1 cellular context compared by ENCODE assay signal in the genomic region with DNA sequence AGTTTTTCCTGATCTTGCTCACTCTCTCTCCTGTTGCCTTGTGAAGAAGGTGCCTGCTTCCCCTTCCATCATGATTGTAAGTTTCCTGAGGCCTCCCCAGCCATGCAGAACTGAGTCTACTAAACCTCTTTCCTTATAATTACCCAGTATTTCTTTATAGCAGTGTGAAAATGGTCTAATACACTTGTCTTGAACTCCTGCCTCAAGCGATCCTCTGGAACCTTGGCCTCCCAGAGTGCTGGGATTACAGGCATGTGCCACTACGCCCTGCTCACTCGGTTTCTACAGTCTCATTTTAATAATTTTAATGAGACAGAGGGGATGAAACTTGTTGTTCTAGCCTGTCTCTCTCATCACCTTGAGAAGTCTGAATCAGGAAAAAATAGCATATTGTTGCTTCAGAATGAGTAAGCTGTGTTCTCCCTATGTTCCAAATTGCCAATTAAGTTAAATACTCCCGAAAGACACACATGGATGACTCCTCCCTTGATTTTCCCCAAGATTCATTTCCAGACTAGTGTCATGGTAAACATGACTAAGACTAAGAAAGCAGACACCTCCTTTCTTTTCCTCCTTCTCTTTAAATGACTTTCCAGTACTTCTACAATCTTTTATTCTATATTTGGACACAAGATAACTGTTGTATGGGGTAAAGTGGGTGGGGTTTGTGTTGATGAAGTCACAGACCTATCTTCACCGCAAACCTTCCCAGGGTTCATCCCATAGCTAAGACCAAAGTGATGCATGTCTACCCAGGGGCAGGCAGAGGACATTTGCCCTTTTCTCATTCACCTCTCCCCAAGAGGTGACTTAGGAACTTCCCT.
A peak's percentile ranks its signal among the peaks of the same experiment; 100 is the strongest.
TF ChIP-seq lines count a peak whose summit lies in the region.

No MANE protein-coding gene starts in this region.

TF ChIP-seq in K562, 482 proteins besides CTCF, POLR2A, EP300 and RAD21:
- 0 out of 2 replicates have a peak, but pooled peaks have one; percentile 24 for TF ChIP-seq CREM (IDR thresholded peaks at IDR 0.05; ENCODE audit: low read depth)
- TF ChIP-seq, protein P1, sequence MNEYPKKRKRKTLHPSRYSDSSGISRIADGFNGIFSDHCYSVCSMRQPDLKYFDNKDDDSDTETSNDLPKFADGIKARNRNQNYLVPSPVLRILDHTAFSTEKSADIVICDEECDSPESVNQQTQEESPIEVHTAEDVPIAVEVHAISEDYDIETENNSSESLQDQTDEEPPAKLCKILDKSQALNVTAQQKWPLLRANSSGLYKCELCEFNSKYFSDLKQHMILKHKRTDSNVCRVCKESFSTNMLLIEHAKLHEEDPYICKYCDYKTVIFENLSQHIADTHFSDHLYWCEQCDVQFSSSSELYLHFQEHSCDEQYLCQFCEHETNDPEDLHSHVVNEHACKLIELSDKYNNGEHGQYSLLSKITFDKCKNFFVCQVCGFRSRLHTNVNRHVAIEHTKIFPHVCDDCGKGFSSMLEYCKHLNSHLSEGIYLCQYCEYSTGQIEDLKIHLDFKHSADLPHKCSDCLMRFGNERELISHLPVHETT (CRISPR knock-in tag; conservative IDR thresholded peaks at IDR 0.05 in 1 of 2, IDR thresholded peaks at IDR 0.05 in 1 of 2): no peak
- no peak for TF ChIP-seq IRF1 (CRISPR knock-in tag; IDR thresholded peaks at IDR 0.05; ENCODE audit: borderline replicate concordance)
- peak; percentile 36; the same call in 1 of the 2 replicates for TF ChIP-seq ATF7 (IDR thresholded peaks at IDR 0.05)
- peak; percentile 81; the same call in 1 of the 2 replicates for TF ChIP-seq MEF2A (IDR thresholded peaks at IDR 0.05; ENCODE audit: control insufficient read depth, low read depth, low read length)
- no peak for TF ChIP-seq NR2C2 (CRISPR knock-in tag; IDR thresholded peaks at IDR 0.05)
- TF ChIP-seq NR2C2 (tag; IDR thresholded peaks at IDR 0.05): peak; percentile 44; the same call in 1 of the 2 replicates
- TF ChIP-seq, protein P2, sequence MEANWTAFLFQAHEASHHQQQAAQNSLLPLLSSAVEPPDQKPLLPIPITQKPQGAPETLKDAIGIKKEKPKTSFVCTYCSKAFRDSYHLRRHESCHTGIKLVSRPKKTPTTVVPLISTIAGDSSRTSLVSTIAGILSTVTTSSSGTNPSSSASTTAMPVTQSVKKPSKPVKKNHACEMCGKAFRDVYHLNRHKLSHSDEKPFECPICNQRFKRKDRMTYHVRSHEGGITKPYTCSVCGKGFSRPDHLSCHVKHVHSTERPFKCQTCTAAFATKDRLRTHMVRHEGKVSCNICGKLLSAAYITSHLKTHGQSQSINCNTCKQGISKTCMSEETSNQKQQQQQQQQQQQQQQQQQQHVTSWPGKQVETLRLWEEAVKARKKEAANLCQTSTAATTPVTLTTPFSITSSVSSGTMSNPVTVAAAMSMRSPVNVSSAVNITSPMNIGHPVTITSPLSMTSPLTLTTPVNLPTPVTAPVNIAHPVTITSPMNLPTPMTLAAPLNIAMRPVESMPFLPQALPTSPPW (CRISPR knock-in tag; IDR thresholded peaks at IDR 0.05): 0 out of 2 replicates have a peak, but pooled peaks have one; percentile 17
- TF ChIP-seq JUND (IDR thresholded peaks at IDR 0.05; ENCODE audit: borderline replicate concordance, low read depth, low read length): peak; percentile 6; the same call in 1 of the 2 replicates
- peak; percentile 49; the same call in 2 of the 3 replicates for TF ChIP-seq JUND (tag; IDR thresholded peaks at IDR 0.05; ENCODE audit: borderline replicate concordance, low read depth, low read length)
- TF ChIP-seq HMBOX1 (IDR thresholded peaks at IDR 0.05): peak; percentile 77; the same call in 1 of the 2 replicates
- TF ChIP-seq ZNF253 (CRISPR knock-in tag; conservative IDR thresholded peaks at IDR 0.05): no peak
- no peak for TF ChIP-seq CEBPG (CRISPR knock-in tag; IDR thresholded peaks at IDR 0.05)
- 0 out of 4 replicates have a peak, but pooled peaks of 1 of the 2 experiments have one; percentile 11 for TF ChIP-seq CEBPG (tag; conservative IDR thresholded peaks at IDR 0.05 in 1 of 2, IDR thresholded peaks at IDR 0.05 in 1 of 2)
- TF ChIP-seq ZBTB17 (CRISPR knock-in tag; IDR thresholded peaks at IDR 0.05): no peak
- TF ChIP-seq SMARCE1 (IDR thresholded peaks at IDR 0.05): peak; percentile 32; the same call in 1 of the 2 replicates
- TF ChIP-seq MEF2D (tag; conservative IDR thresholded peaks at IDR 0.05; ENCODE audit: low read depth): peak; percentile 85
- no peak for TF ChIP-seq BRD9 (IDR thresholded peaks at IDR 0.05; ENCODE audit: low read depth, partially characterized antibody)
- TF ChIP-seq HMGN3 (IDR thresholded peaks at IDR 0.05; ENCODE audit: borderline replicate concordance, extremely low read depth, insufficient read length, low read depth, low read length): no peak
- peak; percentile 80 for TF ChIP-seq FOSL1 (tag; conservative IDR thresholded peaks at IDR 0.05)
TF ChIP-seq in K562: peak in this region for 11.
